8 cellular contexts compared by ENCODE assay signal in genomic region chr6:57090458-57091067, GRCh38. TPM values are rescaled to one million over a fixed set of nuclear protein-coding genes. Genes with fewer than 3 reads are reported as not detected.
A peak's percentile ranks its signal among the peaks of the same experiment; 100 is the strongest.
DNase-seq lines count a peak whose midpoint lies in the region; ATAC-seq, FAIRE-seq and TF ChIP-seq lines count a peak whose summit lies in the region.
"Not testable (repeated sequence)": the region's sequence is repeated elsewhere in the genome, so short reads cannot be mapped to it uniquely, and the experiment has no call there.

No MANE protein-coding gene starts in this region.

- ATAC-seq in GM19463 (IDR thresholded peaks at IDR 0.05; ENCODE audit: unreplicated experiment): peak; percentile 5
- peak; percentile 9 for ATAC-seq in HG02870 (IDR thresholded peaks at IDR 0.05; ENCODE audit: unreplicated experiment)
- peak; percentile 5 for ATAC-seq in HG03521 (IDR thresholded peaks at IDR 0.05; ENCODE audit: unreplicated experiment)
- ATAC-seq in lower lobe of right lung: peak; percentile 51 to 57
- peak; percentile 1 for ATAC-seq in stimulated activated naive CD8-positive, alpha-beta T cell treated with anti-CD3 and anti-CD28 coated beads, Interleukin-15, Interleukin-2, amounts not matched to agents 100 U/mL and 50 U/mL, for 24 hours

- H3K4me3 ChIP-seq in lower lobe of right lung: peak overlapping the region; percentile 60

- intact Hi-C loops in activated CD4-positive, alpha-beta T cell treated with anti-CD3 and anti-CD28 coated beads, Interleukin-2, amount 10 ng/mL, durations not matched to agents 24 days and 14 days (cut with micrococcal nuclease): loop anchor here (1.0 kb wide), 1 partner anchor 132 kb away; the partner anchor contains the start of gene RAB23
- intact Hi-C loops in dendritic cell treated with granulocyte-macrophage colony-stimulating factor and Interleukin-4, amounts not matched to agents 40 ng/mL and 50 ng/mL, for 4 days (cut with micrococcal nuclease); lower lobe of right lung (cut with DNase I): not testable (repeated sequence)

- DNase-seq in D721Med (ENCODE audit: insufficient read length, low spot score); activated CD4-positive, alpha-beta T cell treated with anti-CD3 and anti-CD28 coated beads, Interleukin-2, amount 10 ng/mL, durations not matched to agents 24 days and 14 days; lower lobe of right lung; stimulated activated naive CD8-positive, alpha-beta T cell treated with anti-CD3 and anti-CD28 coated beads, Interleukin-15, Interleukin-2, amounts not matched to agents 100 U/mL and 50 U/mL, for 24 hours: not testable (repeated sequence)

- H3K36me3 ChIP-seq in lower lobe of right lung: not testable (repeated sequence)

- not testable (repeated sequence) for H3K27ac ChIP-seq in lower lobe of right lung

- H3K9me3 Mint-ChIP-seq in activated CD4-positive, alpha-beta T cell treated with anti-CD3 and anti-CD28 coated beads, Interleukin-2, amount 10 ng/mL, durations not matched to agents 24 days and 14 days; dendritic cell treated with granulocyte-macrophage colony-stimulating factor and Interleukin-4, amounts not matched to agents 40 ng/mL and 50 ng/mL, for 4 days: not testable (repeated sequence)

- FAIRE-seq in D721Med (lab: Jason Lieb, UNC): peak; percentile 56

- H3K27me3 ChIP-seq in lower lobe of right lung (ENCODE audit: low read depth): not testable (repeated sequence)

- H3K27me3 Mint-ChIP-seq in activated CD4-positive, alpha-beta T cell treated with anti-CD3 and anti-CD28 coated beads, Interleukin-2, amount 10 ng/mL, durations not matched to agents 24 days and 14 days; dendritic cell treated with granulocyte-macrophage colony-stimulating factor and Interleukin-4, amounts not matched to agents 40 ng/mL and 50 ng/mL, for 4 days: not testable (repeated sequence)

- H3K4me1 Mint-ChIP-seq in activated CD4-positive, alpha-beta T cell treated with anti-CD3 and anti-CD28 coated beads, Interleukin-2, amount 10 ng/mL, durations not matched to agents 24 days and 14 days: peaks cover 28% of the 10 kb centered on the region
- peaks cover 38% of the 10 kb centered on the region for H3K4me1 Mint-ChIP-seq in dendritic cell treated with granulocyte-macrophage colony-stimulating factor and Interleukin-4, amounts not matched to agents 40 ng/mL and 50 ng/mL, for 4 days (ENCODE audit: low read depth)

- H3K27ac Mint-ChIP-seq in activated CD4-positive, alpha-beta T cell treated with anti-CD3 and anti-CD28 coated beads, Interleukin-2, amount 10 ng/mL, durations not matched to agents 24 days and 14 days: not testable (repeated sequence)
- H3K27ac Mint-ChIP-seq in dendritic cell treated with granulocyte-macrophage colony-stimulating factor and Interleukin-4, amounts not matched to agents 40 ng/mL and 50 ng/mL, for 4 days: peak overlapping the region; percentile 93

- peak overlapping the region; percentile 70 for H3K4me3 Mint-ChIP-seq in activated CD4-positive, alpha-beta T cell treated with anti-CD3 and anti-CD28 coated beads, Interleukin-2, amount 10 ng/mL, durations not matched to agents 24 days and 14 days
- H3K4me3 Mint-ChIP-seq in dendritic cell treated with granulocyte-macrophage colony-stimulating factor and Interleukin-4, amounts not matched to agents 40 ng/mL and 50 ng/mL, for 4 days: peak overlapping the region; percentile 94

- not testable (repeated sequence) for H3K9me3 ChIP-seq in lower lobe of right lung

- not testable (repeated sequence) for TF ChIP-seq CTCF in D721Med (IDR thresholded peaks at IDR 0.05; ENCODE audit: insufficient read depth, missing control alignments); lower lobe of right lung (IDR thresholded peaks at IDR 0.05)

- H3K4me1 ChIP-seq in lower lobe of right lung: peaks cover 36% of the 10 kb centered on the region

- H3K36me3 Mint-ChIP-seq in activated CD4-positive, alpha-beta T cell treated with anti-CD3 and anti-CD28 coated beads, Interleukin-2, amount 10 ng/mL, durations not matched to agents 24 days and 14 days (ENCODE audit: low read depth): peaks cover 20% of the 10 kb centered on the region
- peaks cover 33% of the 10 kb centered on the region for H3K36me3 Mint-ChIP-seq in dendritic cell treated with granulocyte-macrophage colony-stimulating factor and Interleukin-4, amounts not matched to agents 40 ng/mL and 50 ng/mL, for 4 days (ENCODE audit: low read depth)

RNA-seq across cellular contexts. Expression of gene ZNF451, which starts 0.6 kb away (rescaled TPM):
- total RNA-seq in activated CD4-positive, alpha-beta T cell treated with anti-CD3 and anti-CD28 coated beads, Interleukin-2, amount 10 ng/mL, durations not matched to agents 24 days and 14 days: 58.1 and 61.2 TPM in 2 replicates
- total RNA-seq in lower lobe of right lung: 56.9 TPM

RNA-seq across cellular contexts. Expression of gene KIAA1586, which starts 44.1 kb away (rescaled TPM):
- total RNA-seq in activated CD4-positive, alpha-beta T cell treated with anti-CD3 and anti-CD28 coated beads, Interleukin-2, amount 10 ng/mL, durations not matched to agents 24 days and 14 days: 13.3 and 16.0 TPM in 2 replicates
- total RNA-seq in lower lobe of right lung: 10.2 TPM

Comparison
In these comparisons a context has a peak if more than half of its experiments do, and no peak if none do; other contexts are left out.
1. ATAC-seq: peak in every context shown above with its lines; median percentile 54 in lower lobe of right lung; 9 in HG02870; 5 in GM19463; 5 in HG03521; 1 in stimulated activated naive CD8-positive, alpha-beta T cell treated with anti-CD3 and anti-CD28 coated beads, Interleukin-15, Interleukin-2, amounts not matched to agents 100 U/mL and 50 U/mL, for 24 hours.